21 cellular contexts compared by ENCODE assay signal in genomic region chr17:74850310-74850709, GRCh38. TPM values are rescaled to one million over a fixed set of nuclear protein-coding genes. Genes with fewer than 3 reads are reported as not detected.
"Had no signal": no experiment of that assay in that cellular context is flagged by ENCODE, and none has a peak within 500 bp of the region (broad histone marks: within the 10 kb centered on the region; RNA-seq: fewer than 3 reads in every experiment).

No MANE protein-coding gene starts in this region.

- FAIRE-seq: RCC 7860 had no signal

- H3K9ac ChIP-seq: KMS-11, SK-N-SH had no signal

- H3K4me2 ChIP-seq: KMS-11, SK-N-SH had no signal

- DNase-seq: IMR-90, Kasumi-1, MM.1S, NCI-H1092 treated with DMSO at 0.1 percent for 48 hours, NCI-H1436, NCI-H187, NCI-H2029, NCI-H2081 treated with DMSO at 0.1 percent for 48 hours, NCI-H2171, NCI-H226, NCI-H446, NCI-H524 treated with DMSO at 0.1 percent for 48 hours, NCI-H69, RPMI8226, SK-N-SH, SW 1271 had no signal

- H3K27ac ChIP-seq: KMS-11 had no signal

- H3K9me3 ChIP-seq: SK-N-SH had no signal

RNA-seq across cellular contexts. Expression of gene GRIN2C, which starts 9.4 kb away (rescaled TPM):
- total RNA-seq: IMR-90, SK-MEL-5 had no signal

RNA-seq across cellular contexts. Expression of gene FADS6, which starts 43.1 kb away (rescaled TPM):
- total RNA-seq: HT-29, IMR-90, M059J, SK-MEL-5 had no signal
- polyA plus RNA-seq: IMR-90, SK-N-SH had no signal
